Comparison of ENCODE assay signal across 15 cellular contexts in genomic region chr21:28444131-28444530, GRCh38.
"Had no signal": no experiment of that assay in that cellular context is flagged by ENCODE, and none has a peak within 500 bp of the region (broad histone marks: within the 10 kb centered on the region; RNA-seq: fewer than 3 reads in every experiment).

No MANE protein-coding gene starts in this region.

- ATAC-seq: esophagus mucosa, left ventricle myocardium superior, psoas muscle, upper lobe of right lung had no signal

- H3K4me3 ChIP-seq: breast epithelium, dorsolateral prefrontal cortex, hepatocyte, psoas muscle, testis, upper lobe of right lung had no signal

- DNase-seq: activated CD4-positive, alpha-beta T cell treated with anti-CD3 and anti-CD28 coated beads, Interleukin-2, amount 50 U/mL, for 4 hours; activated CD4-positive, CD25-positive, alpha-beta regulatory T cell treated with anti-CD3 and anti-CD28 coated beads, Interleukin-2, amount 50 U/mL, for 72 hours; activated effector memory CD4-positive, alpha-beta T cell treated with anti-CD3 and anti-CD28 coated beads, Interleukin-2, amount 50 U/mL, for 16 hours; activated T-cell treated with anti-CD3 and anti-CD28 coated beads, Interleukin-2, amount 50 U/mL, for 24 hours; anterior cingulate cortex; dorsolateral prefrontal cortex; left ventricle myocardium superior; nephron progenitor cell; psoas muscle; stimulated activated CD4-positive, alpha-beta T cell treated with anti-CD3 and anti-CD28 coated beads, Interleukin-4, amount 100 ng/mL, for 24 hours; testis; upper lobe of right lung had no signal
